Comparison of ENCODE assay signal across 17 cellular contexts in the genomic region with DNA sequence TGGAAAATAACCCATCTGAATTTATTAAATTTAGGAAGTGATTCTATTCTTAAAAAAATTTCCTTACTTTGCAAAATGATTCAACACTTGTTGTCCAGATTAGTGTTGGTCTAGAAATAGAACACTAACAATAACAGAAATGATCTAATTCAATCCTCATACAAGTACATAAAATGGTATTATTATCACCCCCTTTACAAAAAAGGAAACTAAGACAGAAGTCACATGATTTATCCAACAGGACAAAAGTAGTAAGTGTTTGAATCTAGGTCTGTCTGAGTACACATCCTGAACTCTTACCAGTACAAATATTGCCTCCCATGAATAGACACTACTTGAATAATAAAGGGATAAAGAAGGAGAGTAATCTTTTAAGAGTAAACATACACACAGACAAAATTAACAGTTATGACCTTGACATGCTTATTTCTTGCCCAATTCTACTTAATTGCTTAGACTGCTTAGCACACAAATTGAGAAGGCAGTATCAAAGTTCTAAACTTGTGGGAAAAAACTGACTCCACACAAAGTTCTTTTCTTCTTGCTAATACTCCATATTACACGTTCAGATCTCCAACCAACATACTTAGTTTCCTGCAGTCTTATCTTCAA.
"Had no signal": no experiment of that assay in that cellular context is flagged by ENCODE, and none has a peak within 500 bp of the region (broad histone marks: within the 10 kb centered on the region; RNA-seq: fewer than 3 reads in every experiment).

No MANE protein-coding gene starts in this region.

- H3K27me3 ChIP-seq: gastrocnemius medialis, neutrophil, stomach, transverse colon had no signal

- DNase-seq: erythroblast; gastrocnemius medialis; lower lobe of right lung; naive thymus-derived CD8-positive, alpha-beta T cell; psoas muscle; retina; stimulated activated CD4-positive, alpha-beta T cell treated with anti-CD3 and anti-CD28 coated beads, Interleukin-2, amount 100 ng/mL, for 24 hours; stimulated activated CD4-positive, alpha-beta T cell treated with anti-CD3 and anti-CD28 coated beads, Interleukin-4, amount 100 ng/mL, for 4 hours; stimulated activated naive B cell treated with anti-CD40 and anti-IgM and Interleukin-4, amounts not matched to agents 10 μg/mL and 1 μg/mL and 100 μg/mL, for 72 hours; stomach; substantia nigra; transverse colon had no signal

- H3K36me3 ChIP-seq: gastrocnemius medialis, lower lobe of right lung, neutrophil, stomach, thoracic aorta, transverse colon had no signal

- H3K4me1 ChIP-seq: lower lobe of right lung, stomach, transverse colon had no signal

- H3K9me3 ChIP-seq: gastrocnemius medialis, neutrophil had no signal

- ATAC-seq: gastrocnemius medialis; lower lobe of right lung; naive thymus-derived CD8-positive, alpha-beta T cell; sciatic nerve; stimulated activated naive B cell treated with anti-CD40 and anti-IgM and Interleukin-4, amounts not matched to agents 10 μg/mL and 1 μg/mL and 100 μg/mL, for 72 hours had no signal

- H3K4me3 ChIP-seq: gastrocnemius medialis, lower lobe of right lung, psoas muscle, skin epidermis, stomach, thoracic aorta, transverse colon had no signal

- H3K27ac ChIP-seq: gastrocnemius medialis, lower lobe of right lung, neutrophil, psoas muscle, stomach, thoracic aorta, transverse colon had no signal

- H3K27ac Mint-ChIP-seq: memory B cell; stimulated activated naive B cell treated with anti-CD40 and anti-IgM and Interleukin-4, amounts not matched to agents 10 μg/mL and 1 μg/mL and 100 μg/mL, for 72 hours had no signal
